8 cellular contexts compared by ENCODE assay signal in genomic region chr7:149874644-149875028, GRCh38. TPM values are rescaled to one million over a fixed set of nuclear protein-coding genes. Genes with fewer than 3 reads are reported as not detected.
DNase-seq lines count a peak whose midpoint lies in the region; ATAC-seq and TF ChIP-seq lines count a peak whose summit lies in the region.

No MANE protein-coding gene starts in this region.

- H4K20me1 ChIP-seq in Karpas-422 (ENCODE audit: insufficient read depth, low read depth, low read length): no peaks in the 10 kb centered on the region
- H4K20me1 ChIP-seq in osteoblast (ENCODE audit: insufficient read depth, low read length): no peaks in the 10 kb centered on the region

- H3K27ac ChIP-seq in CD8-positive, alpha-beta memory T cell (ENCODE audit: low read depth, low read length): no peak overlapping the region
- no peak overlapping the region for H3K27ac ChIP-seq in Karpas-422 (ENCODE audit: low read length)
- H3K27ac ChIP-seq in ectodermal cell (ENCODE audit: insufficient read depth, low read depth, low read length, poor library complexity, severe bottlenecking): no peak overlapping the region
- H3K27ac ChIP-seq in osteoblast (ENCODE audit: low read depth, low read length): no peak overlapping the region

- 68 to 70% methylated on average over 8 of the region's 8 CpGs for WGBS in ectodermal cell, 2 experiments

- no peaks in the 10 kb centered on the region for H3K79me2 ChIP-seq in Karpas-422 (ENCODE audit: low read length)
- H3K79me2 ChIP-seq in osteoblast (ENCODE audit: insufficient read depth, low read length): no peaks in the 10 kb centered on the region

- H3K27me3 Mint-ChIP-seq in CD8-positive, alpha-beta memory T cell: no peaks in the 10 kb centered on the region

- H3K9me3 Mint-ChIP-seq in CD8-positive, alpha-beta memory T cell: no peaks in the 10 kb centered on the region

- H2AFZ ChIP-seq in Karpas-422 (ENCODE audit: low read length) (no peak overlapping the region), osteoblast (ENCODE audit: low read length) (no peak overlapping the region)

- no peak for TF ChIP-seq CTCF in osteoblast (IDR thresholded peaks at IDR 0.05; ENCODE audit: extremely low read depth, low read depth, low read length)

- H3K4me2 ChIP-seq in Karpas-422 (ENCODE audit: low read depth, low read length, poor library complexity, severe bottlenecking): peak overlapping the region; percentile 75
- H3K4me2 ChIP-seq in osteoblast (ENCODE audit: insufficient read depth, low read length): peak overlapping the region; percentile 92

- H3K4me3 Mint-ChIP-seq in CD8-positive, alpha-beta memory T cell: peak overlapping the region; percentile 88 to 97 (median 90)

- ATAC-seq in HG02970 (IDR thresholded peaks at IDR 0.05; ENCODE audit: low FRiP score, unreplicated experiment): no peak

- no peaks in the 10 kb centered on the region for H3K9me2 ChIP-seq in Karpas-422 (replicated peaks; ENCODE audit: insufficient read depth, low read length)

- H3K36me3 ChIP-seq in CD8-positive, alpha-beta memory T cell (ENCODE audit: insufficient read depth, low read length): no peaks in the 10 kb centered on the region
- no peaks in the 10 kb centered on the region for H3K36me3 ChIP-seq in Karpas-422 (ENCODE audit: insufficient read depth, low read length)
- no peaks in the 10 kb centered on the region for H3K36me3 ChIP-seq in ectodermal cell (ENCODE audit: control insufficient read depth, insufficient read depth, low read length)
- H3K36me3 ChIP-seq in osteoblast (ENCODE audit: insufficient read depth, low read length): no peaks in the 10 kb centered on the region

- DNase-seq in CD8-positive, alpha-beta memory T cell: no peak
- DNase-seq in Karpas-422 (no peak), osteoblast (ENCODE audit: insufficient read length, low spot score, missing footprints) (no peak), middle frontal gyrus (ENCODE audit: extremely low spot score, low spot score) (no peak), DMS 273 treated with DMSO at 0.1 percent for 48 hours (lab: John Stamatoyannopoulos, UW) (no peak), SW 1271 (lab: John Stamatoyannopoulos, UW) (no peak)

- peaks cover 54 to 68% (median 66%) of the 10 kb centered on the region in 3 donors for H3K4me1 Mint-ChIP-seq in CD8-positive, alpha-beta memory T cell

- H3K4me1 ChIP-seq in CD8-positive, alpha-beta memory T cell (ENCODE audit: insufficient read depth, low read length): peaks cover 50% of the 10 kb centered on the region
- H3K4me1 ChIP-seq in Karpas-422 (ENCODE audit: low read length): peaks cover 21% of the 10 kb centered on the region
- no peaks in the 10 kb centered on the region for H3K4me1 ChIP-seq in ectodermal cell (ENCODE audit: control insufficient read depth, insufficient read depth, low read length)
- H3K4me1 ChIP-seq in osteoblast (ENCODE audit: insufficient read depth, low read length): peaks cover 16% of the 10 kb centered on the region

- peak overlapping the region; percentile 72 for H3K9ac ChIP-seq in Karpas-422 (ENCODE audit: low read length)

- CTCF ChIA-PET in CD8-positive, alpha-beta memory T cell (lab: Charles Lee): interaction anchor here (0.9 to 2.1 kb wide), 2 partner anchors 9 to 36 kb away, joined by 3 to 7 read pairs; partner anchors contain the start of gene ZNF862

- H3K9me3 ChIP-seq in CD8-positive, alpha-beta memory T cell (ENCODE audit: low read length): no peaks in the 10 kb centered on the region
- H3K9me3 ChIP-seq in Karpas-422 (ENCODE audit: low read length) (no peaks in the 10 kb centered on the region), ectodermal cell (ENCODE audit: control insufficient read depth, low read length) (no peaks in the 10 kb centered on the region), osteoblast (ENCODE audit: low read depth, low read length) (no peaks in the 10 kb centered on the region)

- POLR2A ChIA-PET in CD8-positive, alpha-beta memory T cell (lab: Charles Lee): interaction anchor here (1.8 kb wide), 1 partner anchor 37 kb away, joined by 6 read pairs; the partner anchor contains the start of gene ZNF862

- peaks cover 2 to 33% (median 7%) of the 10 kb centered on the region in 3 donors for H3K36me3 Mint-ChIP-seq in CD8-positive, alpha-beta memory T cell

- no peaks in the 10 kb centered on the region for H3K27me3 ChIP-seq in CD8-positive, alpha-beta memory T cell (ENCODE audit: insufficient read depth, low read length, poor library complexity, severe bottlenecking)
- no peaks in the 10 kb centered on the region for H3K27me3 ChIP-seq in Karpas-422 (ENCODE audit: low read length)
- H3K27me3 ChIP-seq in ectodermal cell (ENCODE audit: control insufficient read depth, insufficient read depth, low read length, poor library complexity, severe bottlenecking): peaks cover 17% of the 10 kb centered on the region
- H3K27me3 ChIP-seq in osteoblast (ENCODE audit: insufficient read depth, low read length): no peaks in the 10 kb centered on the region

- H3K4me3 ChIP-seq in CD8-positive, alpha-beta memory T cell (ENCODE audit: low read length): peak overlapping the region; percentile 77
- H3K4me3 ChIP-seq in Karpas-422 (ENCODE audit: low read length): peak overlapping the region; percentile 77
- H3K4me3 ChIP-seq in ectodermal cell (ENCODE audit: insufficient read depth, low read depth, low read length): peak overlapping the region; percentile 66
- H3K4me3 ChIP-seq in osteoblast (ENCODE audit: insufficient read depth, low read length): no peak overlapping the region

- H3K27ac Mint-ChIP-seq in CD8-positive, alpha-beta memory T cell: peak overlapping the region in 6 of 8 donors; percentile 13 to 71 (median 63)

RNA-seq across cellular contexts. Expression of gene ATP6V0E2, which starts 0.9 kb away (rescaled TPM):
- 10 to 100 TPM; 68.3 to 76.2 TPM for total RNA-seq in CD8-positive, alpha-beta memory T cell
- polyA plus RNA-seq in CD8-positive, alpha-beta memory T cell: 144 TPM
- total RNA-seq in Karpas-422 (2014; rRNA removed; shearing (Covaris generic); ENCODE audit: low replicate concordance): 14.1 and 17.7 TPM in 2 replicates
- polyA plus RNA-seq in ectodermal cell (2013, experiment 1 of 4): 41.6 TPM
- polyA plus RNA-seq in ectodermal cell (2013, experiment 2 of 4): 41.3 TPM
- polyA plus RNA-seq in ectodermal cell (2013, experiment 3 of 4): 34.9 TPM
- polyA plus RNA-seq in ectodermal cell (2013, experiment 4 of 4): 35.4 TPM
- 27.9 and 28.3 TPM in 2 replicates for total RNA-seq in osteoblast

RNA-seq across cellular contexts. Expression of gene ZNF862, which starts 36.5 kb away (rescaled TPM):
- 10 to 100 TPM; 12.3 to 13.2 TPM for total RNA-seq in CD8-positive, alpha-beta memory T cell
- 6.8 TPM for polyA plus RNA-seq in CD8-positive, alpha-beta memory T cell
- 9.2 and 12.2 TPM in 2 replicates for total RNA-seq in Karpas-422 (2014; rRNA removed; shearing (Covaris generic); ENCODE audit: low replicate concordance)
- polyA plus RNA-seq in ectodermal cell (2013, experiment 1 of 4): 11.6 TPM
- polyA plus RNA-seq in ectodermal cell (2013, experiment 2 of 4): 12.1 TPM
- 8.6 TPM for polyA plus RNA-seq in ectodermal cell (2013, experiment 3 of 4)
- polyA plus RNA-seq in ectodermal cell (2013, experiment 4 of 4): 9.6 TPM
- 8.7 and 12.7 TPM in 2 replicates for total RNA-seq in osteoblast
